In genomic region chr2:13230221-13230620, GRCh38 we compare ENCODE assay signal across 16 cellular contexts.
DNase-seq lines count a peak whose midpoint lies in the region; ATAC-seq and TF ChIP-seq lines count a peak whose summit lies in the region.
"Had no signal": no experiment of that assay in that cellular context is flagged by ENCODE, and none has a peak within 500 bp of the region (broad histone marks: within the 10 kb centered on the region; RNA-seq: fewer than 3 reads in every experiment).

No MANE protein-coding gene starts in this region.

- H3K9me3 ChIP-seq in BE2C, result no peaks in the 10 kb centered on the region
- H3K9me3 ChIP-seq: esophagus squamous epithelium, testis had no signal

- no peak for TF ChIP-seq CTCF in BE2C (IDR thresholded peaks at IDR 0.05; ENCODE audit: low read depth, low read length)
- no peak for TF ChIP-seq CTCF in choroid plexus epithelial cell (conservative IDR thresholded peaks at IDR 0.05; ENCODE audit: low read depth, low read length)

- 0 out of 2 replicates have a peak, but pooled peaks cover 4% of the 10 kb centered on the region for H3K4me1 ChIP-seq in BE2C
- H3K4me1 ChIP-seq: esophagus squamous epithelium, testis had no signal

- CTCF ChIA-PET in activated CD4-positive, alpha-beta memory T cell treated with anti-CD3 and anti-CD28 coated beads for 36 hours (lab: Charles Lee), result no interaction called here

- peaks cover 7% of the 10 kb centered on the region for H3K27me3 Mint-ChIP-seq in activated CD4-positive, alpha-beta memory T cell treated with anti-CD3 and anti-CD28 coated beads for 36 hours
- H3K27me3 Mint-ChIP-seq: CD4-positive, CD25-positive, alpha-beta regulatory T cell had no signal

- H3K4me3 ChIP-seq in BE2C (ENCODE audit: low read depth, low read length), result no peak overlapping the region
- H3K4me3 ChIP-seq in choroid plexus epithelial cell (ENCODE audit: low read depth, low read length), result no peak overlapping the region
- H3K4me3 ChIP-seq: esophagus squamous epithelium, testis had no signal

- no peak overlapping the region for H3K4me3 Mint-ChIP-seq in activated CD4-positive, alpha-beta memory T cell treated with anti-CD3 and anti-CD28 coated beads for 36 hours
- H3K4me3 Mint-ChIP-seq: CD4-positive, CD25-positive, alpha-beta regulatory T cell had no signal

- intact Hi-C loops in activated CD4-positive, alpha-beta memory T cell treated with anti-CD3 and anti-CD28 coated beads for 36 hours (cut with micrococcal nuclease), result no loop called here

- no peaks in the 10 kb centered on the region for H3K27me3 ChIP-seq in BE2C
- H3K27me3 ChIP-seq: esophagus squamous epithelium, testis had no signal

- no peaks in the 10 kb centered on the region for H3K4me1 Mint-ChIP-seq in activated CD4-positive, alpha-beta memory T cell treated with anti-CD3 and anti-CD28 coated beads for 36 hours (ENCODE audit: low read depth)
- H3K4me1 Mint-ChIP-seq: CD4-positive, CD25-positive, alpha-beta regulatory T cell had no signal

- H3K9me3 Mint-ChIP-seq in activated CD4-positive, alpha-beta memory T cell treated with anti-CD3 and anti-CD28 coated beads for 36 hours, result no peaks in the 10 kb centered on the region

- H3K27ac Mint-ChIP-seq in activated CD4-positive, alpha-beta memory T cell treated with anti-CD3 and anti-CD28 coated beads for 36 hours, result no peak overlapping the region
- H3K27ac Mint-ChIP-seq: CD4-positive, CD25-positive, alpha-beta regulatory T cell had no signal

- no peaks in the 10 kb centered on the region for H3K36me3 Mint-ChIP-seq in activated CD4-positive, alpha-beta memory T cell treated with anti-CD3 and anti-CD28 coated beads for 36 hours
- H3K36me3 Mint-ChIP-seq: CD4-positive, CD25-positive, alpha-beta regulatory T cell had no signal

- no peaks in the 10 kb centered on the region for H3K36me3 ChIP-seq in BE2C
- H3K36me3 ChIP-seq: esophagus squamous epithelium had no signal

- ATAC-seq in GM18517 (IDR thresholded peaks at IDR 0.05; ENCODE audit: unreplicated experiment), result no peak

- POLR2A ChIA-PET in activated CD4-positive, alpha-beta memory T cell treated with anti-CD3 and anti-CD28 coated beads for 36 hours (lab: Charles Lee), result no interaction called here

- peak; percentile 37 for DNase-seq in BE2C
- DNase-seq in HS-5 (ENCODE audit: low read depth), result peak; percentile 81
- peak; percentile 17 for DNase-seq in NCI-H82 treated with DMSO at 0.1 percent for 48 hours (lab: John Stamatoyannopoulos, UW; ENCODE audit: unreplicated experiment)
- DNase-seq in choroid plexus epithelial cell (ENCODE audit: low read depth), result peak; percentile 8
- no peak for DNase-seq in pons (ENCODE audit: low spot score)
- DNase-seq in activated CD4-positive, alpha-beta T cell treated with anti-CD3 and anti-CD28 coated beads for 48 hours, result no peak
- DNase-seq in activated CD4-positive, alpha-beta memory T cell treated with anti-CD3 and anti-CD28 coated beads for 36 hours, result no peak
- DNase-seq: activated CD4-positive, alpha-beta T cell treated with anti-CD3 and anti-CD28 coated beads for 4 hours; activated CD8-positive, alpha-beta memory T cell treated with anti-CD3 and anti-CD28 coated beads, Interleukin-2, amount 50 U/mL, for 4 hours; amygdala; CD4-positive, CD25-positive, alpha-beta regulatory T cell; cerebellar nuclear complex; effector memory CD4-positive, alpha-beta T cell; esophagus squamous epithelium; testis had no signal

Comparison
In these comparisons a context has a peak if more than half of its experiments do, and no peak if none do; other contexts are left out.
1. DNase-seq: peak in BE2C (single experiment), HS-5 (single experiment), NCI-H82 treated with DMSO at 0.1 percent for 48 hours (single experiment) and choroid plexus epithelial cell (single experiment); none in pons (single experiment), activated CD4-positive, alpha-beta T cell treated with anti-CD3 and anti-CD28 coated beads for 48 hours (single experiment) and activated CD4-positive, alpha-beta memory T cell treated with anti-CD3 and anti-CD28 coated beads for 36 hours (single experiment).